ENCODE assay signal across 19 cellular contexts in genomic region chr22:36589856-36590255, GRCh38.
"Had no signal": no experiment of that assay in that cellular context is flagged by ENCODE, and none has a peak within 500 bp of the region (broad histone marks: within the 10 kb centered on the region; RNA-seq: fewer than 3 reads in every experiment).

No MANE protein-coding gene starts in this region.

- H3K9me3 ChIP-seq: breast epithelium, colonic mucosa, gastroesophageal sphincter, heart left ventricle, neutrophil, pancreas, right lobe of liver, tibial nerve had no signal

- H3K4me3 ChIP-seq: breast epithelium, colonic mucosa, gastroesophageal sphincter, heart left ventricle, pancreas, right lobe of liver, skin epidermis, tibial nerve had no signal

- H3K27ac ChIP-seq: breast epithelium, colonic mucosa, epithelial cell of prostate, gastroesophageal sphincter, heart left ventricle, neutrophil, pancreas, right lobe of liver, skin epidermis, tibial nerve had no signal

- FAIRE-seq: islet of Langerhans, pancreas had no signal

- H3K36me3 ChIP-seq: breast epithelium, colonic mucosa, gastroesophageal sphincter, heart left ventricle, neutrophil, pancreas, right lobe of liver, tibial nerve had no signal

- DNase-seq: activated CD4-positive, alpha-beta T cell treated with anti-CD3 and anti-CD28 coated beads for 1 hour; activated naive CD4-positive, alpha-beta T cell; activated naive CD8-positive, alpha-beta T cell treated with anti-CD3 and anti-CD28 coated beads for 36 hours; activated T-cell treated with anti-CD3 and anti-CD28 coated beads, Interleukin-2, amount 50 U/mL, for 1 hour; amniotic stem cell; colonic mucosa; heart left ventricle; left colon; pancreas; stimulated activated CD4-positive, alpha-beta T cell treated with anti-CD3 and anti-CD28 coated beads, Interleukin-2, amount 100 ng/mL, for 24 hours; stimulated activated naive CD8-positive, alpha-beta T cell treated with anti-CD3 and anti-CD28 coated beads, Interleukin-15, amount 100 ng/mL, for 72 hours had no signal

- H3K4me1 ChIP-seq: breast epithelium, colonic mucosa, gastroesophageal sphincter, heart left ventricle, pancreas, right lobe of liver, tibial nerve had no signal

- H3K27me3 ChIP-seq: breast epithelium, colonic mucosa, pancreas, right lobe of liver had no signal
